Comparison of ENCODE assay signal across 17 cellular contexts in genomic region chr10:61329854-61330253, GRCh38.
DNase-seq lines count a peak whose midpoint lies in the region; ATAC-seq and TF ChIP-seq lines count a peak whose summit lies in the region.
"Had no signal": no experiment of that assay in that cellular context is flagged by ENCODE, and none has a peak within 500 bp of the region (broad histone marks: within the 10 kb centered on the region; RNA-seq: fewer than 3 reads in every experiment).

No MANE protein-coding gene starts in this region.

- H3K4me1 ChIP-seq in PC-9 (replicated peaks; ENCODE audit: insufficient read depth) = no peaks in the 10 kb centered on the region
- H3K4me1 ChIP-seq: suprapubic skin had no signal

- peaks cover 2% of the 10 kb centered on the region for H3K36me3 Mint-ChIP-seq in mesothelial cell of epicardium

- no peaks in the 10 kb centered on the region for H3F3A ChIP-seq in PC-9 (ENCODE audit: insufficient read depth, low read depth)

- H3K4me1 Mint-ChIP-seq in mesothelial cell of epicardium = peaks cover 5% of the 10 kb centered on the region

- CTCF ChIA-PET in PC-9 (lab: Charles Lee) = no interaction called here

- no peaks in the 10 kb centered on the region; the same call in 1 of the 2 replicates for H3K9me3 ChIP-seq in PC-9 (ENCODE audit: insufficient read depth, low read depth)
- H3K9me3 ChIP-seq: HAP-1, suprapubic skin had no signal

- no peak overlapping the region for H3K27ac Mint-ChIP-seq in mesothelial cell of epicardium
- H3K27ac Mint-ChIP-seq: dendritic cell treated with granulocyte-macrophage colony-stimulating factor and Interleukin-4, amounts not matched to agents 40 ng/mL and 50 ng/mL, for 4 days had no signal

- BruUV-seq in PC-9 (replicated peaks; lab: Mats Ljungman, UMichigan) = no TSS peak

- H3K4me2 ChIP-seq in PC-9 = no peak overlapping the region

- no peak for TF ChIP-seq CTCF in PC-9 (conservative IDR thresholded peaks at IDR 0.05)
- no peak for TF ChIP-seq CTCF in mesothelial cell of epicardium (IDR thresholded peaks at IDR 0.05; ENCODE audit: unreplicated experiment)
- no peak for TF ChIP-seq CTCF in GM20000 (IDR thresholded peaks at IDR 0.05; ENCODE audit: extremely low read depth, missing control alignments)

- peaks cover 27% of the 10 kb centered on the region for H3K9me3 Mint-ChIP-seq in mesothelial cell of epicardium

- H3K27ac ChIP-seq in PC-9 = no peak overlapping the region
- H3K27ac ChIP-seq: C4-2B, suprapubic skin had no signal

- POLR2A ChIA-PET in PC-9 (lab: Charles Lee; ENCODE audit: unreplicated experiment) = no interaction called here

- peaks cover 5% of the 10 kb centered on the region; the same call in 1 of the 2 replicates for H3K9me2 ChIP-seq in PC-9 (ENCODE audit: insufficient read depth)

- no peaks in the 10 kb centered on the region for H4K20me1 ChIP-seq in PC-9 (ENCODE audit: insufficient read depth)

- no peak overlapping the region for H2AFZ ChIP-seq in PC-9

- no peaks in the 10 kb centered on the region for H3K27me3 ChIP-seq in PC-9 (ENCODE audit: insufficient read depth, low read depth)
- H3K27me3 ChIP-seq: suprapubic skin had no signal

- H3K4me3 Mint-ChIP-seq in mesothelial cell of epicardium = no peak overlapping the region
- H3K4me3 Mint-ChIP-seq: dendritic cell treated with granulocyte-macrophage colony-stimulating factor and Interleukin-4, amounts not matched to agents 40 ng/mL and 50 ng/mL, for 4 days had no signal

- H3K36me3 ChIP-seq in PC-9 (ENCODE audit: low read depth) = no peaks in the 10 kb centered on the region
- H3K36me3 ChIP-seq: HAP-1, suprapubic skin had no signal

- peaks cover 7% of the 10 kb centered on the region for H3K27me3 Mint-ChIP-seq in mesothelial cell of epicardium (ENCODE audit: low read depth)
- H3K27me3 Mint-ChIP-seq: dendritic cell treated with granulocyte-macrophage colony-stimulating factor and Interleukin-4, amounts not matched to agents 40 ng/mL and 50 ng/mL, for 4 days had no signal

- H3K79me2 ChIP-seq in PC-9 (ENCODE audit: low read depth) = no peaks in the 10 kb centered on the region

- peak; percentile 85 for ATAC-seq in GM18498 (IDR thresholded peaks at IDR 0.05; ENCODE audit: unreplicated experiment)
- ATAC-seq in GM19397 (IDR thresholded peaks at IDR 0.05; ENCODE audit: unreplicated experiment) = peak; percentile 71
- peak; percentile 88 for ATAC-seq in HG02588 (IDR thresholded peaks at IDR 0.05; ENCODE audit: unreplicated experiment)
- peak; percentile 66 for ATAC-seq in HG03135 (IDR thresholded peaks at IDR 0.05; ENCODE audit: unreplicated experiment)

- no peak overlapping the region for H3K4me3 ChIP-seq in PC-9
- H3K4me3 ChIP-seq: HAP-1, suprapubic skin had no signal

- intact Hi-C loops in PC-9 (cut with micrococcal nuclease; ENCODE audit: unreplicated experiment) = no loop called here

- no peak for DNase-seq in PC-9
- DNase-seq in mesothelial cell of epicardium (ENCODE audit: low spot score in 2 of 2, unreplicated experiment in 2 of 2) = no peak
- no peak for DNase-seq in globus pallidus (ENCODE audit: low spot score)
- no peak for DNase-seq in GM20000 (ENCODE audit: low spot score)
- DNase-seq: 8988T, aorta, NCI-H187 treated with DMSO at 0.1 percent for 48 hours, NCI-H748 treated with DMSO at 0.1 percent for 48 hours, T1000 had no signal
